In genomic region chr1:12065872-12066271, GRCh38 we compare ENCODE assay signal across 1 cellular context.
TF ChIP-seq lines count a peak whose summit lies in the region.

No MANE protein-coding gene starts in this region.

TF ChIP-seq in K562, 482 proteins besides CTCF, POLR2A, EP300 and RAD21:
- TF ChIP-seq, protein P1, sequence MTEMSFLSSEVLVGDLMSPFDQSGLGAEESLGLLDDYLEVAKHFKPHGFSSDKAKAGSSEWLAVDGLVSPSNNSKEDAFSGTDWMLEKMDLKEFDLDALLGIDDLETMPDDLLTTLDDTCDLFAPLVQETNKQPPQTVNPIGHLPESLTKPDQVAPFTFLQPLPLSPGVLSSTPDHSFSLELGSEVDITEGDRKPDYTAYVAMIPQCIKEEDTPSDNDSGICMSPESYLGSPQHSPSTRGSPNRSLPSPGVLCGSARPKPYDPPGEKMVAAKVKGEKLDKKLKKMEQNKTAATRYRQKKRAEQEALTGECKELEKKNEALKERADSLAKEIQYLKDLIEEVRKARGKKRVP (CRISPR knock-in tag; IDR thresholded peaks at IDR 0.05) = peak; percentile 46; the same call in 1 of the 2 replicates
- TF ChIP-seq ZNF175 (CRISPR knock-in tag; IDR thresholded peaks at IDR 0.05; ENCODE audit: low read depth) (peak; percentile 71), GATAD2B (IDR thresholded peaks at IDR 0.05; ENCODE audit: borderline replicate concordance) (no peak), MYNN (IDR thresholded peaks at IDR 0.05) (peak; percentile 18; the same call in 1 of the 2 replicates), MYNN (CRISPR knock-in tag; IDR thresholded peaks at IDR 0.05) (no peak), POLR2H (tag; IDR thresholded peaks at IDR 0.05; ENCODE audit: low read depth) (peak; percentile 79; the same call in 1 of the 2 replicates), SRF (CRISPR knock-in tag; IDR thresholded peaks at IDR 0.05) (peak in 1 of 2 experiments; percentile 92; a peak in 1 of 4 replicates), ETV1 (tag; conservative IDR thresholded peaks at IDR 0.05; ENCODE audit: low read depth) (peak; percentile 39; the same call in 1 of the 2 replicates), RBFOX2 (IDR thresholded peaks at IDR 0.05; ENCODE audit: low read depth, low read length) (0 out of 2 replicates have a peak, but pooled peaks have one; percentile 21), CEBPG (CRISPR knock-in tag; IDR thresholded peaks at IDR 0.05) (peak; percentile 43; the same call in 1 of the 2 replicates), CEBPG (tag; conservative IDR thresholded peaks at IDR 0.05 in 1 of 2, IDR thresholded peaks at IDR 0.05 in 1 of 2) (no peak), ZNF764 (CRISPR knock-in tag; IDR thresholded peaks at IDR 0.05; ENCODE audit: low read depth) (no peak), HSF4 (CRISPR knock-in tag; IDR thresholded peaks at IDR 0.05; ENCODE audit: borderline replicate concordance) (no peak), CAMTA2 (CRISPR knock-in tag; conservative IDR thresholded peaks at IDR 0.05) (no peak), C11orf30 (IDR thresholded peaks at IDR 0.05; ENCODE audit: low read depth) (peak; percentile 70), PRPF4 (IDR thresholded peaks at IDR 0.05; ENCODE audit: insufficient read depth, low read depth, low read length, poor library complexity, severe bottlenecking) (no peak), ZNF766 (CRISPR knock-in tag; conservative IDR thresholded peaks at IDR 0.05) (peak; percentile 68), ZNF316 (IDR thresholded peaks at IDR 0.05) (peak; percentile 68), DMBX1 (CRISPR knock-in tag; IDR thresholded peaks at IDR 0.05; ENCODE audit: borderline replicate concordance) (no peak), TRIM28 (IDR thresholded peaks at IDR 0.05) (no peak), PHB (CRISPR knock-in tag; IDR thresholded peaks at IDR 0.05) (no peak), RNF2 (IDR thresholded peaks at IDR 0.05) (peak; percentile 35; the same call in 1 of the 2 replicates), ZSCAN29 (IDR thresholded peaks at IDR 0.05) (no peak), CTBP1 (IDR thresholded peaks at IDR 0.05; ENCODE audit: borderline replicate concordance) (peak; percentile 55; the same call in 1 of the 2 replicates)
- TF ChIP-seq, protein P2, sequence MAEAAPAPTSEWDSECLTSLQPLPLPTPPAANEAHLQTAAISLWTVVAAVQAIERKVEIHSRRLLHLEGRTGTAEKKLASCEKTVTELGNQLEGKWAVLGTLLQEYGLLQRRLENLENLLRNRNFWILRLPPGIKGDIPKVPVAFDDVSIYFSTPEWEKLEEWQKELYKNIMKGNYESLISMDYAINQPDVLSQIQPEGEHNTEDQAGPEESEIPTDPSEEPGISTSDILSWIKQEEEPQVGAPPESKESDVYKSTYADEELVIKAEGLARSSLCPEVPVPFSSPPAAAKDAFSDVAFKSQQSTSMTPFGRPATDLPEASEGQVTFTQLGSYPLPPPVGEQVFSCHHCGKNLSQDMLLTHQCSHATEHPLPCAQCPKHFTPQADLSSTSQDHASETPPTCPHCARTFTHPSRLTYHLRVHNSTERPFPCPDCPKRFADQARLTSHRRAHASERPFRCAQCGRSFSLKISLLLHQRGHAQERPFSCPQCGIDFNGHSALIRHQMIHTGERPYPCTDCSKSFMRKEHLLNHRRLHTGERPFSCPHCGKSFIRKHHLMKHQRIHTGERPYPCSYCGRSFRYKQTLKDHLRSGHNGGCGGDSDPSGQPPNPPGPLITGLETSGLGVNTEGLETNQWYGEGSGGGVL (CRISPR knock-in tag; IDR thresholded peaks at IDR 0.05) = no peak
